Comparison of ENCODE assay signal across 10 cellular contexts in genomic region chr20:63829598-63829942, GRCh38. TPM values are rescaled to one million over a fixed set of nuclear protein-coding genes. Genes with fewer than 3 reads are reported as not detected.
DNase-seq lines count a peak whose midpoint lies in the region; TF ChIP-seq lines count a peak whose summit lies in the region.
"Had no signal": no experiment of that assay in that cellular context is flagged by ENCODE, and none has a peak within 500 bp of the region (broad histone marks: within the 10 kb centered on the region; RNA-seq: fewer than 3 reads in every experiment).

No MANE protein-coding gene starts in this region.

- in situ Hi-C loops in transverse colon (cut with MboI; ENCODE audit: low pct_ligation_motif_present in 1 of 4, low pct_unique_long_range_greater_than_20kb in 1 of 4, low sequenced_read_pairs in 3 of 4): no loop called here
- in situ Hi-C loops in G401 (cut with HindIII; ENCODE audit: low sequenced_read_pairs): no loop called here

- peak overlapping the region; percentile 24 to 25 for H3K18ac ChIP-seq in mesenchymal stem cell (ENCODE audit: low read depth in 1 of 2, low read length in 2 of 2)

- peaks cover 76% of the 10 kb centered on the region for H3K27me3 Mint-ChIP-seq in activated naive CD4-positive, alpha-beta T cell treated with anti-CD3 and anti-CD28 coated beads, Interleukin-2, amount 10 ng/mL, durations not matched to agents 7 days and 5 days
- H3K27me3 Mint-ChIP-seq in brain: peaks cover 23% of the 10 kb centered on the region

- H3K4me3 ChIP-seq in mesenchymal stem cell (ENCODE audit: insufficient read depth in 1 of 2, low read depth in 1 of 2, low read length in 2 of 2): peak overlapping the region; percentile 66 to 72
- H3K4me3 ChIP-seq in transverse colon: peak overlapping the region in 2 of 4 donors; percentile 52 to 55

- no peak overlapping the region for H3K4ac ChIP-seq in mesenchymal stem cell (ENCODE audit: low read depth in 1 of 2, low read length in 2 of 2)

- H2BK15ac ChIP-seq in mesenchymal stem cell (ENCODE audit: low read depth, poor library complexity, severe bottlenecking): no peak overlapping the region

- H3K4me2 ChIP-seq in mesenchymal stem cell (ENCODE audit: low read length, poor library complexity, severe bottlenecking): peak overlapping the region; percentile 85

- H3K27me3 ChIP-seq in mesenchymal stem cell (ENCODE audit: control insufficient read depth in 1 of 2, insufficient read depth in 1 of 2, low read length in 2 of 2) (peaks cover 0 to 63% of the 10 kb centered on the region in 2 experiments), transverse colon (peaks cover 64% of the 10 kb centered on the region)

- peaks cover 32% of the 10 kb centered on the region for H3K4me1 ChIP-seq in mesenchymal stem cell (ENCODE audit: control insufficient read depth, insufficient read depth, low read depth, low read length)
- H3K4me1 ChIP-seq in transverse colon: peaks cover 3 to 34% (median 29%) of the 10 kb centered on the region in 4 donors

- no peak overlapping the region for H2BK5ac ChIP-seq in mesenchymal stem cell (ENCODE audit: low read depth, low read length, poor library complexity, severe bottlenecking)

- H3K27ac ChIP-seq in mesenchymal stem cell (ENCODE audit: low read length, poor library complexity, severe bottlenecking): no peak overlapping the region
- H3K27ac ChIP-seq in transverse colon: peak overlapping the region; percentile 59 to 74 (median 68)

- peaks cover 8% of the 10 kb centered on the region for H3K4me1 Mint-ChIP-seq in activated naive CD4-positive, alpha-beta T cell treated with anti-CD3 and anti-CD28 coated beads, Interleukin-2, amount 10 ng/mL, durations not matched to agents 7 days and 5 days
- H3K4me1 Mint-ChIP-seq in brain: peaks cover 48% of the 10 kb centered on the region

- no peak overlapping the region for H2AK5ac ChIP-seq in mesenchymal stem cell (ENCODE audit: low read length, severe bottlenecking)

- no peak overlapping the region for H2BK12ac ChIP-seq in mesenchymal stem cell (ENCODE audit: low read length in 2 of 2)

- no peak overlapping the region for H3K14ac ChIP-seq in mesenchymal stem cell (ENCODE audit: low read length in 2 of 2)

- 3% methylated on average over 9 of the region's 10 CpGs for WGBS in mesenchymal stem cell
- WGBS in transverse colon (ENCODE audit: low coverage in 1 of 2), 2 donors: 19 to 50% methylated on average over 2 to 10 of the region's 10 CpGs

- H3K36me3 ChIP-seq in mesenchymal stem cell (ENCODE audit: control insufficient read depth in 1 of 2, insufficient read depth in 2 of 2, low read depth in 1 of 2, low read length in 2 of 2) (peaks cover 0 to 8% of the 10 kb centered on the region in 2 experiments), transverse colon (no peaks in the 10 kb centered on the region)

- no peak overlapping the region for H2BK120ac ChIP-seq in mesenchymal stem cell (ENCODE audit: low read depth, low read length)

- peaks cover 1% of the 10 kb centered on the region for H3K36me3 Mint-ChIP-seq in activated naive CD4-positive, alpha-beta T cell treated with anti-CD3 and anti-CD28 coated beads, Interleukin-2, amount 10 ng/mL, durations not matched to agents 7 days and 5 days
- H3K36me3 Mint-ChIP-seq in brain: peaks cover 7% of the 10 kb centered on the region

- no peak overlapping the region for H4K8ac ChIP-seq in mesenchymal stem cell (ENCODE audit: low read length)

- no peak for TF ChIP-seq EP300 in transverse colon (IDR thresholded peaks at IDR 0.05; ENCODE audit: low read depth)

- CTCF ChIA-PET in activated naive CD4-positive, alpha-beta T cell treated with anti-CD3 and anti-CD28 coated beads, Interleukin-2, amount 10 ng/mL, durations not matched to agents 7 days and 5 days (lab: Charles Lee): no interaction called here

- no peak overlapping the region for H3K27ac Mint-ChIP-seq in activated naive CD4-positive, alpha-beta T cell treated with anti-CD3 and anti-CD28 coated beads, Interleukin-2, amount 10 ng/mL, durations not matched to agents 7 days and 5 days
- H3K27ac Mint-ChIP-seq in brain: peak overlapping the region; percentile 75 to 97 (median 91)

- no peak overlapping the region for H2AFZ ChIP-seq in mesenchymal stem cell (ENCODE audit: low read depth, low read length)

- no peaks in the 10 kb centered on the region for H3K9me3 ChIP-seq in mesenchymal stem cell (ENCODE audit: control insufficient read depth, low read length)
- no peaks in the 10 kb centered on the region for H3K9me3 ChIP-seq in transverse colon

- no peaks in the 10 kb centered on the region for H3K9me3 Mint-ChIP-seq in activated naive CD4-positive, alpha-beta T cell treated with anti-CD3 and anti-CD28 coated beads, Interleukin-2, amount 10 ng/mL, durations not matched to agents 7 days and 5 days
- no peaks in the 10 kb centered on the region for H3K9me3 Mint-ChIP-seq in brain

- peak overlapping the region; percentile 74 for H3K4me3 Mint-ChIP-seq in activated naive CD4-positive, alpha-beta T cell treated with anti-CD3 and anti-CD28 coated beads, Interleukin-2, amount 10 ng/mL, durations not matched to agents 7 days and 5 days
- peak overlapping the region; percentile 85 to 98 (median 95) for H3K4me3 Mint-ChIP-seq in brain

- intact Hi-C loops in transverse colon (cut with DNase I; ENCODE audit: low total_unique reads): no loop called here

- no peak for DNase-seq in activated naive CD4-positive, alpha-beta T cell treated with anti-CD3 and anti-CD28 coated beads, Interleukin-2, amount 10 ng/mL, durations not matched to agents 7 days and 5 days
- DNase-seq in activated naive CD4-positive, alpha-beta T cell treated with Interleukin-2 at 50 U/mL for 16 hours: no peak
- no peak for DNase-seq in mesenchymal stem cell
- DNase-seq in transverse colon: no peak
- DNase-seq in SKM-1 treated with dmso at 0.1 percent for 144 hours (lab: John Stamatoyannopoulos, UW; ENCODE audit: unreplicated experiment): no peak
- DNase-seq in activated gamma-delta T cell treated with Interleukin-2 at 50 U/mL for 16 hours: no peak
- no peak for DNase-seq in G401 (ENCODE audit: low spot score)
- DNase-seq: DMS79; effector CD4-positive, alpha-beta T cell had no signal

- H3K23ac ChIP-seq in mesenchymal stem cell (ENCODE audit: low read length in 2 of 2): no peak overlapping the region

- no peak for TF ChIP-seq POLR2A in transverse colon (IDR thresholded peaks at IDR 0.05)

- H3K9ac ChIP-seq in mesenchymal stem cell (ENCODE audit: low read length): peak overlapping the region; percentile 32

- H4K91ac ChIP-seq in mesenchymal stem cell (ENCODE audit: low read length): no peak overlapping the region

- TF ChIP-seq CTCF in brain (conservative IDR thresholded peaks at IDR 0.05) (no peak), transverse colon (IDR thresholded peaks at IDR 0.05) (no peak)

- H3K79me1 ChIP-seq in mesenchymal stem cell (replicated peaks; ENCODE audit: low read length, poor library complexity, severe bottlenecking): peaks cover 21% of the 10 kb centered on the region

RNA-seq across cellular contexts. Expression of gene ZBTB46, which starts 1.5 kb away (rescaled TPM):
- 16.4 TPM for polyA plus RNA-seq in brain (ENCODE audit: insufficient read depth, low read depth, low replicate concordance)
- 3.8 TPM for polyA plus RNA-seq in mesenchymal stem cell (2013, experiment 1 of 2)
- polyA plus RNA-seq in mesenchymal stem cell (2013, experiment 2 of 2): 3.9 TPM
- total RNA-seq in transverse colon: 1 to 10 TPM; 2.3 to 6.0 (median 5.3) TPM
- total RNA-seq in G401 (2014; rRNA removed; shearing (Covaris generic)): 39.7 and 42.5 TPM in 2 replicates

RNA-seq across cellular contexts. Expression of gene ABHD16B, which starts 31.7 kb away (rescaled TPM):
- polyA plus RNA-seq in brain (ENCODE audit: insufficient read depth, low read depth, low replicate concordance): not detected
- polyA plus RNA-seq in mesenchymal stem cell (2013, experiment 1 of 2): not detected
- not detected for polyA plus RNA-seq in mesenchymal stem cell (2013, experiment 2 of 2)
- total RNA-seq in transverse colon: not detected
- total RNA-seq in G401 (2014; rRNA removed; shearing (Covaris generic)): 0.74 TPM in 1 of 2 replicates, not detected in the other

RNA-seq across cellular contexts. Expression of gene TPD52L2, which starts 35.5 kb away (rescaled TPM):
- 99.4 TPM for polyA plus RNA-seq in brain (ENCODE audit: insufficient read depth, low read depth, low replicate concordance)
- polyA plus RNA-seq in mesenchymal stem cell (2013, experiment 1 of 2): 124 TPM
- polyA plus RNA-seq in mesenchymal stem cell (2013, experiment 2 of 2): 125 TPM
- total RNA-seq in transverse colon: 10 to 100 TPM; 40.8 to 67.0 (median 62.6) TPM
- 129 and 141 TPM in 2 replicates for total RNA-seq in G401 (2014; rRNA removed; shearing (Covaris generic))
